In the genomic region with DNA sequence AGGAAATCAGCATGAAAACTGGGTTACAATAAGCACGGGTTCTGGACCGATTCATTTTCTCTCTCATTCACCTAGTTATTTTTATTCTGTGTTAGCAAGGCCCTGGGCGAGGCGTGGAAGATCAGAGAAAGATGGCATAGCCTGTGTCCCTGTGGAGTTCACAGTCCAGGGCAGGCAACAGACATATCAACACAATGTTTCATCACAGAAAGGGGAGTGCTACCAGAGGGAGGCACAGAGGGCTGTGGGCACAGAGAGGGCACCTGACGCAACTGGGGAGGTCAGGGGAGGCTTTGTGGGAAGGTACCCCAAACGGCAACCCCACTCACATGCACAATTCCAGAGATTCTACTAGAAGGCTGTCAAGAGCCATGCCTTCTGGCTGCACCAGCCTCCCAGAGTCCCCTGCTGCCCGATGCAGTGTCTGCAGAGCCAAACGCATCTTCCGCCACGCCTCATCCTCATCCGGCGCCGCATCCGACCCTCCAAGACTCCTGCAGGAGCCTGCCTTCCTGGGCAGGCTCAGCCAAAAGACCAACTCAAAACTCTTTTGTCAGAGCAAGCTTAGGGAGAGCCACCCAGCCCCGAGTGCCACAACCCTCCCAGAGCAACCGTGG, we compare ENCODE assay signal across 8 cellular contexts.
DNase-seq lines count a peak whose midpoint lies in the region; ATAC-seq and TF ChIP-seq lines count a peak whose summit lies in the region.

No MANE protein-coding gene starts in this region.

- peaks cover 48% of the 10 kb centered on the region for H3K4me1 Mint-ChIP-seq in nephron

- peak overlapping the region; percentile 72 to 88 (median 74) for H3K27ac Mint-ChIP-seq in nephron

- no peaks in the 10 kb centered on the region for H3F3A ChIP-seq in MM.1S (ENCODE audit: insufficient read depth, low read length)

- H3K4me1 ChIP-seq in BLaER1 (peaks cover 38% of the 10 kb centered on the region), MM.1S (ENCODE audit: low read length) (peaks cover 7% of the 10 kb centered on the region), endocrine pancreas (ENCODE audit: control insufficient read depth, insufficient read depth, low read length) (no peaks in the 10 kb centered on the region)

- H3K27me3 ChIP-seq in BLaER1 (no peaks in the 10 kb centered on the region), MM.1S (replicated peaks; ENCODE audit: insufficient read depth, low read length) (no peaks in the 10 kb centered on the region), endocrine pancreas (ENCODE audit: control insufficient read depth, insufficient read depth, low read length) (no peaks in the 10 kb centered on the region)

- no peaks in the 10 kb centered on the region for H3K27me3 Mint-ChIP-seq in nephron (ENCODE audit: low read depth)

- no peaks in the 10 kb centered on the region for H3K9me2 ChIP-seq in MM.1S (replicated peaks; ENCODE audit: insufficient read depth, low read length)

- no peak overlapping the region for H2AFZ ChIP-seq in MM.1S (ENCODE audit: low read length)

- H3K4me3 ChIP-seq in BLaER1 (peak overlapping the region; percentile 97), MM.1S (ENCODE audit: low read length) (peak overlapping the region; percentile 85), endocrine pancreas (ENCODE audit: control insufficient read depth, insufficient read depth, low read length) (peak overlapping the region; percentile 28)

- H3K4me2 ChIP-seq in BLaER1, result peak overlapping the region; percentile 92
- peak overlapping the region; percentile 95 for H3K4me2 ChIP-seq in MM.1S (ENCODE audit: low read depth, low read length)

- H3K27ac ChIP-seq in BLaER1 (peak overlapping the region; percentile 92), MM.1S (ENCODE audit: low read length) (no peak overlapping the region)

- no peak for TF ChIP-seq CTCF in MM.1S (IDR thresholded peaks at IDR 0.05; ENCODE audit: low read length)
- TF ChIP-seq CTCF in nephron (IDR thresholded peaks at IDR 0.05; ENCODE audit: unreplicated experiment in 3 of 3), result no peak

- H4K20me1 ChIP-seq in BLaER1, result peaks cover 62% of the 10 kb centered on the region
- H4K20me1 ChIP-seq in MM.1S (ENCODE audit: insufficient read depth, low read length), result peaks cover 8% of the 10 kb centered on the region; the same call in 1 of the 2 replicates

- H3K36me3 ChIP-seq in BLaER1, result peaks cover 47% of the 10 kb centered on the region
- H3K36me3 ChIP-seq in MM.1S (replicated peaks; ENCODE audit: insufficient read depth, low read length), result no peaks in the 10 kb centered on the region
- no peaks in the 10 kb centered on the region for H3K36me3 ChIP-seq in endocrine pancreas (ENCODE audit: control insufficient read depth, insufficient read depth, low read length)

- H3K9ac ChIP-seq in BLaER1 (peak overlapping the region; percentile 94), MM.1S (ENCODE audit: low read length) (peak overlapping the region; percentile 63; the same call in 1 of the 2 replicates), endocrine pancreas (ENCODE audit: control insufficient read depth, insufficient read depth, low read length) (peak overlapping the region; percentile 26)

- H3K79me2 ChIP-seq in MM.1S (ENCODE audit: low read length), result peaks cover 65% of the 10 kb centered on the region

- H3K9me3 Mint-ChIP-seq in nephron, result no peaks in the 10 kb centered on the region

- H3K9me3 ChIP-seq in BLaER1 (no peaks in the 10 kb centered on the region), MM.1S (replicated peaks; ENCODE audit: insufficient read depth, low read length) (no peaks in the 10 kb centered on the region), endocrine pancreas (ENCODE audit: control insufficient read depth, low read length) (no peaks in the 10 kb centered on the region)

- DNase-seq in MM.1S (no peak), SIG-M5 (lab: John Stamatoyannopoulos, UW) (no peak)
- no peak for DNase-seq in stimulated activated CD8-positive, alpha-beta memory T cell treated with anti-CD3 and anti-CD28 coated beads, Interleukin-4, amount 100 ng/mL, for 48 hours

- peaks cover 8% of the 10 kb centered on the region for H3K36me3 Mint-ChIP-seq in nephron (ENCODE audit: low read depth)

- no peak for ATAC-seq in GM18519 (IDR thresholded peaks at IDR 0.05; ENCODE audit: low FRiP score, unreplicated experiment)
- no peak for ATAC-seq in HG03039 (IDR thresholded peaks at IDR 0.05; ENCODE audit: unreplicated experiment)

- peak overlapping the region; percentile 84 to 95 (median 92) for H3K4me3 Mint-ChIP-seq in nephron

Comparison
In these comparisons a context has a peak if more than half of its experiments do, and no peak if none do; other contexts are left out.
1. H3K4me3 ChIP-seq: peak in every context shown above with its lines; median percentile 97 in BLaER1; 85 in MM.1S; 28 in endocrine pancreas.
2. H3K9ac ChIP-seq: peak in every context shown above with its lines; median percentile 94 in BLaER1; 63 in MM.1S; 26 in endocrine pancreas.